In the genomic region with DNA sequence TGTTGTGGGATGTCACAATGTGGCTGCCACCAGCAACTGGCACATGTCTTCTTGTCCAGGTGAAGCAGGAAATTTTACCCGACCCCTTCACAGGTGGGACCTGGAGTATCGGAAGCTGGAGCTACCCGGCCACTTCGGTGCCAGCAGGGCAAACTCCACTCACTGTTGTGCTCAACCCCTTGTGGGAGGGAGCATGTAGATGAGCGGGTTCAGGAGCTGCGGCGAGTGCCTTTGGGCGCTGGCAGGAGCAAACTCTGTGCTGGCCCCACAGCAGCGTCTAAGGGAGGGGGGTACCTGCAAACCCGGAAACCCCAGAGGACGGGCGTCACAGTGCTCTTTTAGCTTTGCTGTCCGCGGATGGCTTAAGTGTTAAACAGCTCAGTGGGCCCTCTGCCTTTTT, we compare ENCODE assay signal across 30 cellular contexts.
"Had no signal": no experiment of that assay in that cellular context is flagged by ENCODE, and none has a peak within 500 bp of the region (broad histone marks: within the 10 kb centered on the region; RNA-seq: fewer than 3 reads in every experiment).

No MANE protein-coding gene starts in this region.

- DNase-seq: activated CD4-positive, alpha-beta T cell treated with anti-CD3 and anti-CD28 coated beads for 48 hours; activated CD4-positive, alpha-beta T cell treated with anti-CD3 and anti-CD28 coated beads, Interleukin-2, amount 50 U/mL, for 48 hours; activated CD8-positive, alpha-beta memory T cell treated with anti-CD3 and anti-CD28 coated beads for 24 hours; activated gamma-delta T cell treated with Interleukin-2 at 50 U/mL for 16 hours; activated naive CD4-positive, alpha-beta T cell treated with anti-CD3 and anti-CD28 coated beads, Interleukin-2, amount 50 U/mL, for 16 hours; activated T-cell treated with anti-CD3 and anti-CD28 coated beads, Interleukin-2, amount 50 U/mL, for 1 hour; amniotic stem cell; brain microvascular endothelial cell; caudate nucleus; cortex of kidney; effector memory CD8-positive, alpha-beta T cell; foreskin fibroblast; head of caudate nucleus; midbrain; naive thymus-derived CD8-positive, alpha-beta T cell; occipital lobe; stimulated activated CD4-positive, alpha-beta T cell treated with anti-CD3 and anti-CD28 coated beads, Interleukin-12 subunit alpha, Interleukin-12 subunit beta, amount 100 ng/mL, for 4 hours; stimulated activated CD4-positive, alpha-beta T cell treated with anti-CD3 and anti-CD28 coated beads, Interleukin-4, amount 100 ng/mL, for 1 hour; stimulated activated naive CD8-positive, alpha-beta T cell treated with anti-CD3 and anti-CD28 coated beads, Interleukin-15, Interleukin-2, amounts not matched to agents 100 U/mL and 50 U/mL, for 24 hours; T-helper 9 cell; testis; transverse colon had no signal

- H3K4me1 Mint-ChIP-seq: memory B cell had no signal

- H3K36me3 Mint-ChIP-seq: naive thymus-derived CD8-positive, alpha-beta T cell had no signal

- H3K27ac Mint-ChIP-seq: effector memory CD8-positive, alpha-beta T cell; memory B cell had no signal

- H3K9me3 Mint-ChIP-seq: effector memory CD8-positive, alpha-beta T cell; memory B cell; naive thymus-derived CD8-positive, alpha-beta T cell; neural crest cell had no signal

- FAIRE-seq: astrocyte, endothelial cell of umbilical vein, islet of Langerhans, TTC549 had no signal

- H3K4me3 Mint-ChIP-seq: effector memory CD8-positive, alpha-beta T cell; memory B cell; naive thymus-derived CD8-positive, alpha-beta T cell; neural crest cell had no signal

- ATAC-seq: activated CD4-positive, CD25-positive, alpha-beta regulatory T cell treated with anti-CD3 and anti-CD28 coated beads, Interleukin-2, amount 50 U/mL, for 24 hours; effector memory CD8-positive, alpha-beta T cell; esophagus mucosa; naive thymus-derived CD8-positive, alpha-beta T cell; stimulated activated naive CD8-positive, alpha-beta T cell treated with anti-CD3 and anti-CD28 coated beads, Interleukin-15, Interleukin-2, amounts not matched to agents 100 U/mL and 50 U/mL, for 24 hours had no signal
